In genomic region chr20:47370214-47370613, GRCh38 we compare ENCODE assay signal across 1 cellular context.
TF ChIP-seq lines count a peak whose summit lies in the region.

No MANE protein-coding gene starts in this region.

TF ChIP-seq in GM23338, 12 proteins besides CTCF, POLR2A, EP300 and RAD21 (continued from another document):
- TF ChIP-seq ZNF462 (CRISPR knock-in tag; IDR thresholded peaks at IDR 0.05): no peak
- TF ChIP-seq CREB1 (CRISPR knock-in tag; IDR thresholded peaks at IDR 0.05; ENCODE audit: low read depth): no peak
- TF ChIP-seq REST (IDR thresholded peaks at IDR 0.05; ENCODE audit: unreplicated experiment): no peak
- no peak for TF ChIP-seq ZNF331 (CRISPR knock-in tag; IDR thresholded peaks at IDR 0.05; ENCODE audit: low read depth)
- TF ChIP-seq, protein P1, sequence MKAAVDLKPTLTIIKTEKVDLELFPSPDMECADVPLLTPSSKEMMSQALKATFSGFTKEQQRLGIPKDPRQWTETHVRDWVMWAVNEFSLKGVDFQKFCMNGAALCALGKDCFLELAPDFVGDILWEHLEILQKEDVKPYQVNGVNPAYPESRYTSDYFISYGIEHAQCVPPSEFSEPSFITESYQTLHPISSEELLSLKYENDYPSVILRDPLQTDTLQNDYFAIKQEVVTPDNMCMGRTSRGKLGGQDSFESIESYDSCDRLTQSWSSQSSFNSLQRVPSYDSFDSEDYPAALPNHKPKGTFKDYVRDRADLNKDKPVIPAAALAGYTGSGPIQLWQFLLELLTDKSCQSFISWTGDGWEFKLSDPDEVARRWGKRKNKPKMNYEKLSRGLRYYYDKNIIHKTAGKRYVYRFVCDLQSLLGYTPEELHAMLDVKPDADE (IDR thresholded peaks at IDR 0.05): no peak
- TF ChIP-seq NANOG (IDR thresholded peaks at IDR 0.05; ENCODE audit: borderline replicate concordance): no peak
- no peak for TF ChIP-seq EZH2 (IDR thresholded peaks at IDR 0.05; ENCODE audit: low read depth, unreplicated experiment)
- TF ChIP-seq POLR2AphosphoS5 (IDR thresholded peaks at IDR 0.05; ENCODE audit: low read depth): no peak
- no peak for TF ChIP-seq STAT1 (IDR thresholded peaks at IDR 0.05; ENCODE audit: unreplicated experiment)
- TF ChIP-seq ZNF114 (CRISPR knock-in tag; IDR thresholded peaks at IDR 0.05): no peak
